Comparison of ENCODE assay signal across 10 cellular contexts in genomic region chr4:145830699-145831098, GRCh38.
DNase-seq lines count a peak whose midpoint lies in the region; ATAC-seq and TF ChIP-seq lines count a peak whose summit lies in the region.
"Had no signal": no experiment of that assay in that cellular context is flagged by ENCODE, and none has a peak within 500 bp of the region (broad histone marks: within the 10 kb centered on the region; RNA-seq: fewer than 3 reads in every experiment).

No MANE protein-coding gene starts in this region.

- no peaks in the 10 kb centered on the region for H3K36me3 ChIP-seq in transverse colon
- H3K36me3 ChIP-seq: neural progenitor cell had no signal

- peaks cover 0 to 6% (median 0%) of the 10 kb centered on the region in 4 donors for H3K4me1 ChIP-seq in transverse colon

- H3K27me3 ChIP-seq in transverse colon = no peaks in the 10 kb centered on the region
- H3K27me3 ChIP-seq: neural progenitor cell had no signal

- no peak for TF ChIP-seq CTCF in GM10266 (IDR thresholded peaks at IDR 0.05; ENCODE audit: control insufficient read depth, insufficient read depth, low read depth, missing control alignments)
- TF ChIP-seq CTCF in transverse colon (IDR thresholded peaks at IDR 0.05) = no peak

- H3K27ac ChIP-seq in transverse colon = no peak overlapping the region
- H3K27ac ChIP-seq: neural progenitor cell had no signal

- no peak for TF ChIP-seq POLR2A in transverse colon (IDR thresholded peaks at IDR 0.05)

- intact Hi-C loops in transverse colon (cut with DNase I; ENCODE audit: low total_unique reads) = no loop called here

- 79 to 81% methylated on average over 3 of the region's 3 CpGs for WGBS in transverse colon (ENCODE audit: low coverage in 1 of 2), 2 donors

- ATAC-seq in GM19468 (IDR thresholded peaks at IDR 0.05; ENCODE audit: extremely low read depth, unreplicated experiment) (peak; percentile 51), HG03135 (IDR thresholded peaks at IDR 0.05; ENCODE audit: unreplicated experiment) (peak; percentile 64)

- H3K4me3 ChIP-seq in transverse colon = no peak overlapping the region
- H3K4me3 ChIP-seq: neural progenitor cell had no signal

- DNase-seq in GM10266 (ENCODE audit: extremely low spot score) (peak; percentile 32), SKM-1 treated with dmso at 0.1 percent for 144 hours (lab: John Stamatoyannopoulos, UW; ENCODE audit: unreplicated experiment) (peak; percentile 65), A172 (ENCODE audit: low spot score) (no peak), NCI-H2081 (lab: John Stamatoyannopoulos, UW) (no peak), transverse colon (no peak)
- no peak for DNase-seq in activated naive CD4-positive, alpha-beta T cell treated with Interleukin-2 at 50 U/mL for 16 hours
- DNase-seq: SHP77 treated with DMSO at 0.1 percent for 48 hours had no signal

- no peaks in the 10 kb centered on the region for H3K9me3 ChIP-seq in transverse colon

- no peak for TF ChIP-seq EP300 in transverse colon (IDR thresholded peaks at IDR 0.05; ENCODE audit: low read depth)

- in situ Hi-C loops in transverse colon (cut with MboI; ENCODE audit: low pct_ligation_motif_present in 1 of 4, low pct_unique_long_range_greater_than_20kb in 1 of 4, low sequenced_read_pairs in 3 of 4) = no loop called here

Comparison
In these comparisons a context has a peak if more than half of its experiments do, and no peak if none do; other contexts are left out.
1. DNase-seq: peak in GM10266 (single experiment) and SKM-1 treated with dmso at 0.1 percent for 144 hours (single experiment); none in activated naive CD4-positive, alpha-beta T cell treated with Interleukin-2 at 50 U/mL for 16 hours (single experiment), A172 (single experiment), NCI-H2081 (0 of 2) and transverse colon (single experiment).